21 cellular contexts compared by ENCODE assay signal in genomic region chr1:186730951-186731350, GRCh38. TPM values are rescaled to one million over a fixed set of nuclear protein-coding genes. Genes with fewer than 3 reads are reported as not detected.
"Had no signal": no experiment of that assay in that cellular context is flagged by ENCODE, and none has a peak within 500 bp of the region (broad histone marks: within the 10 kb centered on the region; RNA-seq: fewer than 3 reads in every experiment).

No MANE protein-coding gene starts in this region.

- H3K4me3 ChIP-seq: adrenal gland, cardiac muscle cell, dorsolateral prefrontal cortex, lung, right lobe of liver, smooth muscle cell, transverse colon, vagina had no signal

- H3K4me1 Mint-ChIP-seq: activated naive CD4-positive, alpha-beta T cell treated with anti-CD3 and anti-CD28 coated beads, Interleukin-2, amount 50 U/mL, for 24 hours; endodermal cell had no signal

- ATAC-seq: right lobe of liver had no signal

- H3K27ac ChIP-seq: adrenal gland, cardiac muscle cell, dorsolateral prefrontal cortex, right lobe of liver, transverse colon, vagina, VCaP had no signal

- H3K4me3 Mint-ChIP-seq: activated CD4-positive, alpha-beta memory T cell treated with anti-CD3 and anti-CD28 coated beads for 36 hours; activated naive CD4-positive, alpha-beta T cell treated with anti-CD3 and anti-CD28 coated beads, Interleukin-2, amount 50 U/mL, for 24 hours; activated T-cell treated with anti-CD3 and anti-CD28 coated beads, Interleukin-2, amount 50 U/mL, for 24 hours; endodermal cell had no signal

- DNase-seq: activated CD4-positive, alpha-beta memory T cell treated with anti-CD3 and anti-CD28 coated beads for 36 hours; activated CD4-positive, alpha-beta T cell treated with anti-CD3 and anti-CD28 coated beads for 1 hour; activated effector memory CD4-positive, alpha-beta T cell treated with Interleukin-2 at 50 U/mL for 16 hours; activated T-cell treated with anti-CD3 and anti-CD28 coated beads, Interleukin-2, amount 50 U/mL, for 24 hours; adrenal gland; dorsolateral prefrontal cortex; endodermal cell; midbrain; right lobe of liver; stimulated activated CD4-positive, alpha-beta T cell treated with anti-CD3 and anti-CD28 coated beads, Interleukin-4, amount 100 ng/mL, for 4 hours; stimulated activated CD8-positive, alpha-beta memory T cell treated with anti-CD3 and anti-CD28 coated beads, Interleukin-4, amount 100 ng/mL, for 48 hours; stimulated activated naive CD4-positive, alpha-beta T cell treated with Interleukin-2 at 50 U/mL for 16 hours; substantia nigra; transverse colon had no signal

- H3K9me3 Mint-ChIP-seq: activated T-cell treated with anti-CD3 and anti-CD28 coated beads, Interleukin-2, amount 50 U/mL, for 24 hours; endodermal cell had no signal

- H3K4me1 ChIP-seq: adrenal gland, right lobe of liver, transverse colon, vagina had no signal

- H3K27me3 ChIP-seq: adrenal gland, cardiac muscle cell, dorsolateral prefrontal cortex, right lobe of liver, transverse colon, vagina had no signal

- H3K36me3 ChIP-seq: adrenal gland, cardiac muscle cell, right lobe of liver, transverse colon, vagina had no signal

- H3K36me3 Mint-ChIP-seq: activated CD4-positive, alpha-beta memory T cell treated with anti-CD3 and anti-CD28 coated beads for 36 hours had no signal

- H3K27ac Mint-ChIP-seq: activated CD4-positive, alpha-beta memory T cell treated with anti-CD3 and anti-CD28 coated beads for 36 hours; activated naive CD4-positive, alpha-beta T cell treated with anti-CD3 and anti-CD28 coated beads, Interleukin-2, amount 50 U/mL, for 24 hours; activated T-cell treated with anti-CD3 and anti-CD28 coated beads, Interleukin-2, amount 50 U/mL, for 24 hours; endodermal cell had no signal

- H3K9me3 ChIP-seq: adrenal gland, right lobe of liver, transverse colon, vagina had no signal

RNA-seq across cellular contexts. Expression of gene PTGS2, which starts 50.7 kb away (rescaled TPM):
- total RNA-seq: myocyte had no signal
